ENCODE assay signal across 36 cellular contexts in genomic region chr2:205448189-205448588, GRCh38.
"Had no signal": no experiment of that assay in that cellular context is flagged by ENCODE, and none has a peak within 500 bp of the region (broad histone marks: within the 10 kb centered on the region; RNA-seq: fewer than 3 reads in every experiment).

No MANE protein-coding gene starts in this region.

- H3K36me3 ChIP-seq: MG63 had no signal

- H3K4me3 ChIP-seq: MG63 had no signal

- DNase-seq: Karpas-422, Kasumi-1, MG63, MM.1S, MV-4-11, NCI-H1048, NCI-H1092, NCI-H1092 treated with DMSO at 0.1 percent for 48 hours, NCI-H1105, NCI-H1105 treated with DMSO at 0.1 percent for 48 hours, NCI-H1417, NCI-H1417 treated with DMSO at 0.1 percent for 48 hours, NCI-H1436, NCI-H1436 treated with DMSO at 0.1 percent for 48 hours, NCI-H146, NCI-H1694, NCI-H1694 treated with DMSO at 0.1 percent for 48 hours, NCI-H187, NCI-H187 treated with DMSO at 0.1 percent for 48 hours, NCI-H1930, NCI-H2029, NCI-H2029 treated with DMSO at 0.1 percent for 48 hours, NCI-H2081, NCI-H2081 treated with DMSO at 0.1 percent for 48 hours, NCI-H2107, NCI-H2171, NCI-H2171 treated with DMSO at 0.1 percent for 48 hours, NCI-H2227 treated with DMSO at 0.1 percent for 48 hours, NCI-H226, NCI-H345, NCI-H446, NCI-H446 treated with DMSO at 0.1 percent for 48 hours, NCI-H510A, NCI-H510A treated with DMSO at 0.1 percent for 48 hours, NCI-H524, NCI-H524 treated with DMSO at 0.1 percent for 48 hours had no signal

- H3K27me3 ChIP-seq: MG63 had no signal

- H3K9me3 ChIP-seq: MG63 had no signal
